Comparison of ENCODE assay signal across 33 cellular contexts in the genomic region with DNA sequence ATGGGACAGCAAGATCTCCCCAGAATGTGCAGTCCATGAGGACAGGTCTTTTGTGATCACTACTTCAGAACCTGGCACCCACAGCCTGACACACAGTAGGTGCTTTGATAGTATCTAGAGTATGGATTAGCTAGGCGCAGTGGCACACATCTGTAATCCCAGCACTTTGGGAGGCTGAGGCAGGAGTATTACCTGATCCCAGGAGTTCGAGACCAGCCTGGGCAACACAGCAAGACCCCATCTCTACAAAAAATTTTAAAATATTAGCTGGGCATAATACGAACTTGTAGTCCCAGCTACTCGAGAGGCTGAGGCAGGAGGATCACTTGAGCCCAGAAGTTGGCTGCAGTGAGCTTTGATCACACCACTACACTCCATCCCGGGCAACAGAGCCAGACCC.
"Had no signal": no experiment of that assay in that cellular context is flagged by ENCODE, and none has a peak within 500 bp of the region (broad histone marks: within the 10 kb centered on the region; RNA-seq: fewer than 3 reads in every experiment).

No MANE protein-coding gene starts in this region.

- H3K27me3 ChIP-seq: heart right ventricle, hepatocyte, left lung, neural progenitor cell, neutrophil, right atrium auricular region, right lobe of liver, stomach, suprapubic skin, tibial artery, upper lobe of right lung had no signal

- ATAC-seq: heart right ventricle; left colon; left lung; lower lobe of right lung; natural killer cell; right lobe of liver; stimulated activated naive B cell treated with anti-CD40 and anti-IgM and Interleukin-4, amounts not matched to agents 10 μg/mL and 1 μg/mL and 100 μg/mL, for 72 hours; stimulated activated naive CD8-positive, alpha-beta T cell treated with anti-CD3 and anti-CD28 coated beads, Interleukin-15, Interleukin-2, amounts not matched to agents 100 U/mL and 50 U/mL, for 24 hours; upper lobe of right lung had no signal

- H3K27ac Mint-ChIP-seq: mesothelial cell of epicardium; natural killer cell; nephron progenitor cell; neural progenitor cell; progenitor cell of endocrine pancreas; stimulated activated naive B cell treated with anti-CD40 and anti-IgM and Interleukin-4, amounts not matched to agents 10 μg/mL and 1 μg/mL and 100 μg/mL, for 72 hours had no signal

- H3K4me3 ChIP-seq: heart right ventricle, hepatocyte, left lung, lower lobe of right lung, neural progenitor cell, right atrium auricular region, right lobe of liver, skin epidermis, stomach, suprapubic skin, thoracic aorta, tibial artery, upper lobe of right lung had no signal

- H3K4me1 ChIP-seq: heart right ventricle, left lung, lower lobe of right lung, neural progenitor cell, parathyroid adenoma, right atrium auricular region, stomach, suprapubic skin, tibial artery, upper lobe of right lung had no signal

- H3K27me3 Mint-ChIP-seq: naive B cell; progenitor cell of endocrine pancreas; stimulated activated naive B cell treated with anti-CD40 and anti-IgM and Interleukin-4, amounts not matched to agents 10 μg/mL and 1 μg/mL and 100 μg/mL, for 72 hours had no signal

- H3K4me3 Mint-ChIP-seq: immature natural killer cell; mesothelial cell of epicardium; naive B cell; natural killer cell; nephron progenitor cell; neural progenitor cell; stimulated activated naive B cell treated with anti-CD40 and anti-IgM and Interleukin-4, amounts not matched to agents 10 μg/mL and 1 μg/mL and 100 μg/mL, for 72 hours had no signal

- H3K4me1 Mint-ChIP-seq: immature natural killer cell; mesothelial cell of epicardium; naive B cell; natural killer cell; nephron progenitor cell; neural progenitor cell; stimulated activated naive B cell treated with anti-CD40 and anti-IgM and Interleukin-4, amounts not matched to agents 10 μg/mL and 1 μg/mL and 100 μg/mL, for 72 hours had no signal

- DNase-seq: heart right ventricle; immature natural killer cell; kidney; left colon; left lung; lower lobe of right lung; mammary epithelial cell; mesenchymal stem cell; naive B cell; natural killer cell; nephron progenitor cell; occipital lobe; right lobe of liver; stimulated activated CD4-positive, alpha-beta T cell treated with anti-CD3 and anti-CD28 coated beads, Interleukin-12 subunit alpha, Interleukin-12 subunit beta, amount 100 ng/mL, for 4 hours; stimulated activated CD4-positive, alpha-beta T cell treated with anti-CD3 and anti-CD28 coated beads, Interleukin-15, amount 100 ng/mL, for 24 hours; stimulated activated CD4-positive, alpha-beta T cell treated with anti-CD3 and anti-CD28 coated beads, Interleukin-2, amount 100 ng/mL, for 24 hours; stimulated activated CD4-positive, alpha-beta T cell treated with anti-CD3 and anti-CD28 coated beads, Interleukin-4, amount 100 ng/mL, for 1 hour; stimulated activated naive B cell treated with anti-CD40 and anti-IgM and Interleukin-4, amounts not matched to agents 10 μg/mL and 1 μg/mL and 100 μg/mL, for 72 hours; stimulated activated naive CD8-positive, alpha-beta T cell treated with anti-CD3 and anti-CD28 coated beads, Interleukin-15, Interleukin-2, amounts not matched to agents 100 U/mL and 50 U/mL, for 24 hours; stomach; tibial artery; trophoblast cell; upper lobe of right lung had no signal

- H3K9me3 ChIP-seq: heart right ventricle, left lung, lower lobe of right lung, neutrophil, right atrium auricular region, right lobe of liver, stomach, suprapubic skin, thoracic aorta, tibial artery, upper lobe of right lung had no signal

- H3K9me3 Mint-ChIP-seq: immature natural killer cell; mesothelial cell of epicardium; naive B cell; natural killer cell; nephron progenitor cell; neural progenitor cell; stimulated activated naive B cell treated with anti-CD40 and anti-IgM and Interleukin-4, amounts not matched to agents 10 μg/mL and 1 μg/mL and 100 μg/mL, for 72 hours had no signal

- H3K36me3 Mint-ChIP-seq: natural killer cell had no signal

- H3K27ac ChIP-seq: heart right ventricle, hepatocyte, left lung, lower lobe of right lung, neural progenitor cell, neutrophil, parathyroid adenoma, right atrium auricular region, right lobe of liver, skin epidermis, stomach, suprapubic skin, thoracic aorta, tibial artery, upper lobe of right lung had no signal
